In the genomic region with DNA sequence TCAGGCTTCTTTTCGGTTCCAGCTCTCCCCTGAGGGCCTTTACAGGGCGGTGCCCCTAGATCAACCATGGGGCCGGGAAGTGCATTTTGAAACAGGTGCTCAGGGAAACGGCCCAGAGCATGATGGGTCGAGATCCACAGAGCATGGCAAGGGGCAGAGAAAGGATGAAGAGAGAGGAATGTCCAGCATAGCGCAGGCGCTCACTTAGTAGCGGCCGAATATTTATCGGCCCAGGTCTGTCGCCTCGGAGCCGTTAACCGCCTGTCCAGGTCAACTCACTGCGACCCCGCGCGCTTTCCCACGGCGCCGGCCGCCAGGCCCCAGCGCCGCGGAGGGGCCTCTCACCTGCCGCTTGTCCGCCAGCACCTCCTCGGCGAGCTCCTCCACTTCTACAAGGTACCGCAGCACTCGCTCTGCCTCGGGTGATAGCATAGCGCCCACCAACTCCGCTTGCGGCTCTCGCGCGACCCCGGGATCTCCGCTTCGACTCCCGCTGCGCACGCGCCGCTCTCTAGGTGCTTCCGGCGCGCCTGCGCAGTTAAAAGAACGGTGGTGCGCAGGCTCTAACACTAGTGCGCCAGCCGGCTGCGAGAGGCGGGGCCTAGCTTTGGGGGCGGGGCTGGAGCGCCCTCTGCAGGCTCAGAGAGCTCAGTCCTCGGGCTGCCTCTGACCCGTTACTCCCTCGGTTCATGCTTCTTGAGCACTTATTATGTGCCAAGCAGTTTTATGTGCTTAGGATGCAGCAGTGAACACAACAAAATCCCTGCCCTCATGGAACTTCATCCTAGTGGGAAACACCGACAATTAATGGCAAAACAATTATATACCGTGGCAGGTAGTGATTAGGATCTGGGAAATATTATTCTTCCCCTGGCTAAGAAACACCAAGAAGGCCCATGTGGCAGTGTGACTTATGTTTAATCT, we compare ENCODE assay signal across 8 cellular contexts. TPM values are rescaled to one million over a fixed set of nuclear protein-coding genes. Genes with fewer than 3 reads are reported as not detected.
A peak's percentile ranks its signal among the peaks of the same experiment; 100 is the strongest.
DNase-seq lines count a peak whose midpoint lies in the region; ATAC-seq and TF ChIP-seq lines count a peak whose summit lies in the region.

A gene (minus strand): TSS at position 517 of the 924 bp plus-strand sequence. CDS start 85 bp downstream, at position 432.

- H4K20me1 ChIP-seq in GM23248 (ENCODE audit: insufficient read depth), result no peaks in the 10 kb centered on the region
- peaks cover 13% of the 10 kb centered on the region; the same call in 1 of the 2 replicates for H4K20me1 ChIP-seq in Karpas-422 (ENCODE audit: insufficient read depth, low read depth, low read length)

- H3K36me3 ChIP-seq in GM23248 (ENCODE audit: low read depth) (peaks cover 19% of the 10 kb centered on the region), Karpas-422 (ENCODE audit: insufficient read depth, low read length) (peaks cover 35% of the 10 kb centered on the region), Peyer's patch (peaks cover 0 to 31% (median 0%) of the 10 kb centered on the region in 3 donors)

- H3K4me1 ChIP-seq in GM23248 (ENCODE audit: insufficient read depth) (peaks cover 7% of the 10 kb centered on the region), Karpas-422 (ENCODE audit: low read length) (peaks cover 11% of the 10 kb centered on the region), Peyer's patch (peaks cover 0 to 14% (median 0%) of the 10 kb centered on the region in 4 donors)

- peaks cover 4 to 12% of the 10 kb centered on the region in 2 donors for H3K36me3 Mint-ChIP-seq in naive B cell
- peaks cover 43% of the 10 kb centered on the region for H3K36me3 Mint-ChIP-seq in stimulated activated effector memory CD8-positive, alpha-beta T cell treated with anti-CD3 and anti-CD28 coated beads, Interleukin-12 subunit alpha, Interleukin-12 subunit beta, amount 100 ng/mL, for 72 hours

- H3K27me3 Mint-ChIP-seq in naive B cell, result peaks cover 13 to 27% (median 15%) of the 10 kb centered on the region in 3 donors

- H3F3A ChIP-seq in GM23248 (ENCODE audit: insufficient read depth), result no peaks in the 10 kb centered on the region

- peak; percentile 89 to 90 for ATAC-seq in naive B cell (ENCODE audit: low read depth in 2 of 2)
- peak; percentile 96 for ATAC-seq in stimulated activated effector memory CD8-positive, alpha-beta T cell treated with anti-CD3 and anti-CD28 coated beads, Interleukin-12 subunit alpha, Interleukin-12 subunit beta, amount 100 ng/mL, for 72 hours

- H3K27me3 ChIP-seq in GM23248 (replicated peaks; ENCODE audit: insufficient read depth) (peaks cover 3% of the 10 kb centered on the region), Karpas-422 (ENCODE audit: low read length) (0 out of 2 replicates have a peak, but pooled peaks cover 3% of the 10 kb centered on the region), Peyer's patch (no peaks in the 10 kb centered on the region)

- H3K9me3 Mint-ChIP-seq in naive B cell, result no peaks in the 10 kb centered on the region
- H3K9me3 Mint-ChIP-seq in stimulated activated effector memory CD8-positive, alpha-beta T cell treated with anti-CD3 and anti-CD28 coated beads, Interleukin-12 subunit alpha, Interleukin-12 subunit beta, amount 100 ng/mL, for 72 hours, result no peaks in the 10 kb centered on the region

- 1% methylated on average over 55 to 56 of the region's 63 CpGs for WGBS in GM23248 (ENCODE audit: low coverage in 1 of 2, low lambda C conversion rate in 2 of 2, missing lambda C conversion rate in 2 of 2), 2 experiments

- H3K27ac ChIP-seq in GM23248 (no peak within 1 kb of the TSS), Karpas-422 (ENCODE audit: low read length) (peak within 1 kb of the TSS; percentile 3; the same call in 1 of the 2 replicates), Peyer's patch (peak within 1 kb of the TSS; percentile 54 to 85 (median 70))

- H3K9me2 ChIP-seq in GM23248 (ENCODE audit: insufficient read depth) (no peaks in the 10 kb centered on the region), Karpas-422 (replicated peaks; ENCODE audit: insufficient read depth, low read length) (no peaks in the 10 kb centered on the region)

- peak; percentile 90 to 97 (median 94) for TF ChIP-seq CTCF in Peyer's patch (IDR thresholded peaks at IDR 0.05)

- peak; percentile 47 to 56 for TF ChIP-seq POLR2A in Peyer's patch (IDR thresholded peaks at IDR 0.05)

- peak within 1 kb of the TSS; percentile 93 for H3K9ac ChIP-seq in GM23248
- H3K9ac ChIP-seq in Karpas-422 (ENCODE audit: low read length), result peak within 1 kb of the TSS; percentile 93

- in situ Hi-C loops in GM23248 (cut with MboI), result no loop called here

- no peaks in the 10 kb centered on the region for H3K9me3 ChIP-seq in GM23248 (ENCODE audit: low read depth)
- peaks cover 7% of the 10 kb centered on the region; the same call in 1 of the 2 replicates for H3K9me3 ChIP-seq in Karpas-422 (ENCODE audit: low read length)
- no peaks in the 10 kb centered on the region for H3K9me3 ChIP-seq in Peyer's patch

- H3K4me3 Mint-ChIP-seq in naive B cell, result peak within 1 kb of the TSS; percentile 94 to 100 (median 98)
- H3K4me3 Mint-ChIP-seq in stimulated activated effector memory CD8-positive, alpha-beta T cell treated with anti-CD3 and anti-CD28 coated beads, Interleukin-12 subunit alpha, Interleukin-12 subunit beta, amount 100 ng/mL, for 72 hours, result peak within 1 kb of the TSS; percentile 97

- H3K4me2 ChIP-seq in GM23248 (ENCODE audit: unreplicated experiment) (peak within 1 kb of the TSS; percentile 91), Karpas-422 (ENCODE audit: low read depth, low read length, poor library complexity, severe bottlenecking) (peak within 1 kb of the TSS; percentile 91)

- H2AFZ ChIP-seq in GM23248 (peak within 1 kb of the TSS; percentile 95), Karpas-422 (ENCODE audit: low read length) (peak within 1 kb of the TSS; percentile 48)

- H3K79me2 ChIP-seq in GM23248 (ENCODE audit: insufficient read depth) (peaks cover 31% of the 10 kb centered on the region), Karpas-422 (ENCODE audit: low read length) (peaks cover 36% of the 10 kb centered on the region)

- H3K27ac Mint-ChIP-seq in naive B cell, result peak within 1 kb of the TSS; percentile 95 to 99 (median 98)
- H3K27ac Mint-ChIP-seq in stimulated activated effector memory CD8-positive, alpha-beta T cell treated with anti-CD3 and anti-CD28 coated beads, Interleukin-12 subunit alpha, Interleukin-12 subunit beta, amount 100 ng/mL, for 72 hours, result peak within 1 kb of the TSS; percentile 99

- DNase-seq in ELF-1 (ENCODE audit: low read depth, low spot score) (peak; percentile 96), GM23248 (peak; percentile 99), Karpas-422 (peak; percentile 98), Peyer's patch (peak; percentile 91 to 98 (median 97)), fibroblast of gingiva (ENCODE audit: low read depth) (peak; percentile 91), naive B cell (peak; percentile 97)
- DNase-seq in activated T-cell treated with anti-CD3 and anti-CD28 coated beads, Interleukin-2, amount 50 U/mL, for 48 hours, result peak; percentile 98 to 99
- DNase-seq in stimulated activated effector memory CD8-positive, alpha-beta T cell treated with anti-CD3 and anti-CD28 coated beads, Interleukin-12 subunit alpha, Interleukin-12 subunit beta, amount 100 ng/mL, for 72 hours (ENCODE audit: low spot score in 2 of 2), result peak; percentile 98 to 99

- H3K4me1 Mint-ChIP-seq in naive B cell, result peaks cover 28 to 36% (median 30%) of the 10 kb centered on the region in 3 donors
- H3K4me1 Mint-ChIP-seq in stimulated activated effector memory CD8-positive, alpha-beta T cell treated with anti-CD3 and anti-CD28 coated beads, Interleukin-12 subunit alpha, Interleukin-12 subunit beta, amount 100 ng/mL, for 72 hours, result peaks cover 37% of the 10 kb centered on the region

- peak within 1 kb of the TSS; percentile 99 for H3K4me3 ChIP-seq in GM23248
- H3K4me3 ChIP-seq in Karpas-422 (ENCODE audit: low read length), result peak within 1 kb of the TSS; percentile 76
- peak within 1 kb of the TSS; percentile 61 to 90 (median 73) for H3K4me3 ChIP-seq in Peyer's patch

RNA-seq across cellular contexts. Expression of the gene that starts here (rescaled TPM):
- total RNA-seq in GM23248 (2014; rRNA removed; shearing (Covaris generic)), result 5.7 and 10.8 TPM in 2 replicates
- polyA plus RNA-seq in GM23248 (2016; fragmentation: Nextera tagmentation; extraction: Ambion mirVana) (16.7 and 17.2 TPM in 2 replicates), naive B cell (ENCODE audit: low read depth in 6 of 6) (10 to 100 TPM; 16.3 to 27.4 (median 20.8) TPM)
- 5.7 and 10.7 TPM in 2 replicates for total RNA-seq in Karpas-422 (2014; rRNA removed; shearing (Covaris generic); ENCODE audit: low replicate concordance)
- total RNA-seq in Peyer's patch, result 1 to 10 TPM; 5.1 to 6.6 (median 6.2) TPM
